In genomic region chr17:48420823-48421222, GRCh38 we compare ENCODE assay signal across 16 cellular contexts. TPM values are rescaled to one million over a fixed set of nuclear protein-coding genes. Genes with fewer than 3 reads are reported as not detected.
DNase-seq lines count a peak whose midpoint lies in the region; ATAC-seq and TF ChIP-seq lines count a peak whose summit lies in the region.
"Had no signal": no experiment of that assay in that cellular context is flagged by ENCODE, and none has a peak within 500 bp of the region (broad histone marks: within the 10 kb centered on the region; RNA-seq: fewer than 3 reads in every experiment).

No MANE protein-coding gene starts in this region.

- no peaks in the 10 kb centered on the region for H3K9me3 Mint-ChIP-seq in activated T-cell treated with anti-CD3 and anti-CD28 coated beads, Interleukin-2, amount 50 U/mL, for 72 hours
- no peaks in the 10 kb centered on the region for H3K9me3 Mint-ChIP-seq in CD8-positive, alpha-beta memory T cell
- H3K9me3 Mint-ChIP-seq in WTC11: no peaks in the 10 kb centered on the region
- no peaks in the 10 kb centered on the region for H3K9me3 Mint-ChIP-seq in naive thymus-derived CD8-positive, alpha-beta T cell

- CTCF ChIA-PET in CD8-positive, alpha-beta memory T cell (lab: Charles Lee): interaction anchor here (0.6 to 1.1 kb wide), 3 partner anchors 22 to 252 kb away, joined by 3 to 5 read pairs (median 3); no protein-coding TSS in a partner anchor
- CTCF ChIA-PET in WTC11 (lab: Charles Lee): interaction anchor here (0.5 to 1.1 kb wide), 5 partner anchors 36 to 192 kb away, joined by 3 to 5 read pairs (median 3); no protein-coding TSS in a partner anchor

- no peaks in the 10 kb centered on the region for H3K27me3 Mint-ChIP-seq in activated T-cell treated with anti-CD3 and anti-CD28 coated beads, Interleukin-2, amount 50 U/mL, for 72 hours (ENCODE audit: low read depth)
- H3K27me3 Mint-ChIP-seq in CD8-positive, alpha-beta memory T cell: no peaks in the 10 kb centered on the region
- no peaks in the 10 kb centered on the region; the same call in 1 of the 2 replicates for H3K27me3 Mint-ChIP-seq in WTC11 (ENCODE audit: low read depth)
- H3K27me3 Mint-ChIP-seq in naive thymus-derived CD8-positive, alpha-beta T cell: no peaks in the 10 kb centered on the region

- H3K4me1 Mint-ChIP-seq in activated T-cell treated with anti-CD3 and anti-CD28 coated beads, Interleukin-2, amount 50 U/mL, for 72 hours (ENCODE audit: low read depth): peaks cover 67% of the 10 kb centered on the region
- H3K4me1 Mint-ChIP-seq in CD8-positive, alpha-beta memory T cell: peaks cover 67 to 93% (median 88%) of the 10 kb centered on the region in 3 donors
- peaks cover 26% of the 10 kb centered on the region for H3K4me1 Mint-ChIP-seq in WTC11
- peaks cover 26 to 84% (median 69%) of the 10 kb centered on the region in 4 donors for H3K4me1 Mint-ChIP-seq in naive thymus-derived CD8-positive, alpha-beta T cell

- H3K27me3 ChIP-seq in CD8-positive, alpha-beta memory T cell (ENCODE audit: insufficient read depth, low read length, poor library complexity, severe bottlenecking): no peaks in the 10 kb centered on the region

- no peaks in the 10 kb centered on the region for H3K9me3 ChIP-seq in CD8-positive, alpha-beta memory T cell (ENCODE audit: low read length)
- H3K9me3 ChIP-seq: BE2C had no signal

- H3K27ac Mint-ChIP-seq in activated T-cell treated with anti-CD3 and anti-CD28 coated beads, Interleukin-2, amount 50 U/mL, for 72 hours: peak overlapping the region; percentile 48
- peak overlapping the region in 5 of 8 donors; percentile 15 to 65 (median 52) for H3K27ac Mint-ChIP-seq in CD8-positive, alpha-beta memory T cell
- 0 out of 2 replicates have a peak overlapping the region, but pooled peaks have one; percentile 70 for H3K27ac Mint-ChIP-seq in WTC11
- H3K27ac Mint-ChIP-seq in naive thymus-derived CD8-positive, alpha-beta T cell: peak overlapping the region in 8 of 10 donors; percentile 4 to 82 (median 49)

- no peak for ATAC-seq in activated T-cell treated with anti-CD3 and anti-CD28 coated beads, Interleukin-2, amount 50 U/mL, for 72 hours (replicated peaks in 1 of 2)
- peak; percentile 44 for ATAC-seq in WTC11
- no peak for ATAC-seq in naive thymus-derived CD8-positive, alpha-beta T cell
- ATAC-seq: HCT116 had no signal

- H3K4me1 ChIP-seq in CD8-positive, alpha-beta memory T cell (ENCODE audit: insufficient read depth, low read length): peaks cover 87% of the 10 kb centered on the region
- H3K4me1 ChIP-seq: BE2C had no signal

- POLR2A ChIA-PET in CD8-positive, alpha-beta memory T cell (lab: Charles Lee): interaction anchor here (0.7 to 1.3 kb wide), 2 partner anchors 13 to 49 kb away, joined by 3 to 5 read pairs; no protein-coding TSS in a partner anchor
- POLR2A ChIA-PET in WTC11 (lab: Charles Lee): interaction anchor here (0.6 kb wide), 1 partner anchor 32 kb away, joined by 7 read pairs; no protein-coding TSS in a partner anchor
- POLR2A ChIA-PET in naive thymus-derived CD8-positive, alpha-beta T cell (lab: Charles Lee): interaction anchor here (0.6 kb wide), 1 partner anchor 8 kb away, joined by 3 read pairs; no protein-coding TSS in a partner anchor

- peaks cover 1 to 2% of the 10 kb centered on the region in 2 donors for H3K36me3 Mint-ChIP-seq in activated T-cell treated with anti-CD3 and anti-CD28 coated beads, Interleukin-2, amount 50 U/mL, for 72 hours (ENCODE audit: insufficient read depth in 2 of 2)
- peaks cover 0 to 36% (median 2%) of the 10 kb centered on the region in 3 donors for H3K36me3 Mint-ChIP-seq in CD8-positive, alpha-beta memory T cell
- no peaks in the 10 kb centered on the region for H3K36me3 Mint-ChIP-seq in WTC11
- peaks cover 0 to 43% (median 4%) of the 10 kb centered on the region in 3 donors for H3K36me3 Mint-ChIP-seq in naive thymus-derived CD8-positive, alpha-beta T cell

- no peak overlapping the region for H3K4me3 ChIP-seq in CD8-positive, alpha-beta memory T cell (ENCODE audit: low read length)
- H3K4me3 ChIP-seq: SK-N-MC had no signal

- no peak overlapping the region for H3K4me3 Mint-ChIP-seq in activated T-cell treated with anti-CD3 and anti-CD28 coated beads, Interleukin-2, amount 50 U/mL, for 72 hours
- H3K4me3 Mint-ChIP-seq in CD8-positive, alpha-beta memory T cell: peak overlapping the region in 3 of 7 donors; percentile 29 to 57 (median 44)
- no peak overlapping the region for H3K4me3 Mint-ChIP-seq in WTC11
- H3K4me3 Mint-ChIP-seq in naive thymus-derived CD8-positive, alpha-beta T cell: peak overlapping the region in 2 of 10 donors; percentile 14 to 62

- H3K36me3 ChIP-seq in CD8-positive, alpha-beta memory T cell (ENCODE audit: insufficient read depth, low read length): no peaks in the 10 kb centered on the region
- H3K36me3 ChIP-seq: BE2C had no signal

- TF ChIP-seq CTCF in WTC11 (IDR thresholded peaks at IDR 0.05): no peak

- no peak overlapping the region for H3K27ac ChIP-seq in CD8-positive, alpha-beta memory T cell (ENCODE audit: low read depth, low read length)
- H3K27ac ChIP-seq: SK-N-MC had no signal

- no peak for DNase-seq in activated T-cell treated with anti-CD3 and anti-CD28 coated beads, Interleukin-2, amount 50 U/mL, for 72 hours
- DNase-seq in activated T-cell treated with anti-CD3 and anti-CD28 coated beads for 4 hours: no peak
- DNase-seq in CD8-positive, alpha-beta memory T cell: no peak
- no peak for DNase-seq in WTC11 (ENCODE audit: low spot score)
- no peak for DNase-seq in naive thymus-derived CD8-positive, alpha-beta T cell
- no peak for DNase-seq in cerebellar nuclear complex (lab: John Stamatoyannopoulos, UW)
- no peak for DNase-seq in H4 (ENCODE audit: low spot score)
- DNase-seq: BE2C, NCI-H1105, NCI-H2081, NCI-H510A, NCI-H774, OCI-M1, SHP77 had no signal

TF ChIP-seq in WTC11, 78 proteins besides CTCF, POLR2A, EP300 and RAD21 (continues in another document):
- no peak for TF ChIP-seq ESRRA (CRISPR knock-in tag; IDR thresholded peaks at IDR 0.05; ENCODE audit: borderline replicate concordance)
- TF ChIP-seq, protein P1, sequence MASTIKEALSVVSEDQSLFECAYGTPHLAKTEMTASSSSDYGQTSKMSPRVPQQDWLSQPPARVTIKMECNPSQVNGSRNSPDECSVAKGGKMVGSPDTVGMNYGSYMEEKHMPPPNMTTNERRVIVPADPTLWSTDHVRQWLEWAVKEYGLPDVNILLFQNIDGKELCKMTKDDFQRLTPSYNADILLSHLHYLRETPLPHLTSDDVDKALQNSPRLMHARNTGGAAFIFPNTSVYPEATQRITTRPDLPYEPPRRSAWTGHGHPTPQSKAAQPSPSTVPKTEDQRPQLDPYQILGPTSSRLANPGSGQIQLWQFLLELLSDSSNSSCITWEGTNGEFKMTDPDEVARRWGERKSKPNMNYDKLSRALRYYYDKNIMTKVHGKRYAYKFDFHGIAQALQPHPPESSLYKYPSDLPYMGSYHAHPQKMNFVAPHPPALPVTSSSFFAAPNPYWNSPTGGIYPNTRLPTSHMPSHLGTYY (CRISPR knock-in tag; IDR thresholded peaks at IDR 0.05): no peak
- no peak for TF ChIP-seq PREB (CRISPR knock-in tag; IDR thresholded peaks at IDR 0.05; ENCODE audit: borderline replicate concordance)
- TF ChIP-seq, protein P2, sequence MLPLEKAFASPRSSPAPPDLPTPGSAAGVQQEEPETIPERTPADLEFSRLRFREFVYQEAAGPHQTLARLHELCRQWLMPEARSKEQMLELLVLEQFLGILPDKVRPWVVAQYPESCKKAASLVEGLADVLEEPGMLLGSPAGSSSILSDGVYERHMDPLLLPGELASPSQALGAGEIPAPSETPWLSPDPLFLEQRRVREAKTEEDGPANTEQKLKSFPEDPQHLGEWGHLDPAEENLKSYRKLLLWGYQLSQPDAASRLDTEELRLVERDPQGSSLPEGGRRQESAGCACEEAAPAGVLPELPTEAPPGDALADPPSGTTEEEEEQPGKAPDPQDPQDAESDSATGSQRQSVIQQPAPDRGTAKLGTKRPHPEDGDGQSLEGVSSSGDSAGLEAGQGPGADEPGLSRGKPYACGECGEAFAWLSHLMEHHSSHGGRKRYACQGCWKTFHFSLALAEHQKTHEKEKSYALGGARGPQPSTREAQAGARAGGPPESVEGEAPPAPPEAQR (CRISPR knock-in tag; IDR thresholded peaks at IDR 0.05): no peak
- TF ChIP-seq FOXP4 (CRISPR knock-in tag; IDR thresholded peaks at IDR 0.05): no peak

RNA-seq across cellular contexts. Expression of gene SKAP1, which starts 9.2 kb away (rescaled TPM):
- 100 to 1,000 TPM in 1 of 2 donors, 10 to 100 TPM in 1; 96.6 to 108 TPM for total RNA-seq in activated T-cell treated with anti-CD3 and anti-CD28 coated beads, Interleukin-2, amount 50 U/mL, for 72 hours
- total RNA-seq in CD8-positive, alpha-beta memory T cell: 10 to 100 TPM; 50.5 to 56.0 TPM
- 264 TPM for polyA plus RNA-seq in CD8-positive, alpha-beta memory T cell
- total RNA-seq in WTC11 (2021): 0.30 to 0.57 TPM in 2 of 3 replicates, not detected in the other
- total RNA-seq in naive thymus-derived CD8-positive, alpha-beta T cell: 10 to 100 TPM; 73.0 to 74.6 TPM
- polyA plus RNA-seq in naive thymus-derived CD8-positive, alpha-beta T cell: 100 to 1,000 TPM; 223 to 237 (median 230) TPM
- not detected in 2 replicates for total RNA-seq in H4 (2014; rRNA removed; shearing (Covaris generic))

Comparison
In these comparisons a context has a peak if more than half of its experiments do, and no peak if none do; other contexts are left out.
1. RNA of gene SKAP1, which starts 9.2 kb away (total RNA-seq): 96.6 to 108 TPM in activated T-cell treated with anti-CD3 and anti-CD28 coated beads, Interleukin-2, amount 50 U/mL, for 72 hours, 73.0 to 74.6 TPM in naive thymus-derived CD8-positive, alpha-beta T cell and 50.5 to 56.0 TPM in CD8-positive, alpha-beta memory T cell; 0.30 to 0.57 TPM in WTC11 and not detected in H4; every median in the first group is over 10 times any median in the second.
2. Peak in every context shown above with its lines, with median percentiles within 50 percentile points of each other: H3K27ac Mint-ChIP-seq.